Comparison of ENCODE assay signal across 1 cellular context in the genomic region with DNA sequence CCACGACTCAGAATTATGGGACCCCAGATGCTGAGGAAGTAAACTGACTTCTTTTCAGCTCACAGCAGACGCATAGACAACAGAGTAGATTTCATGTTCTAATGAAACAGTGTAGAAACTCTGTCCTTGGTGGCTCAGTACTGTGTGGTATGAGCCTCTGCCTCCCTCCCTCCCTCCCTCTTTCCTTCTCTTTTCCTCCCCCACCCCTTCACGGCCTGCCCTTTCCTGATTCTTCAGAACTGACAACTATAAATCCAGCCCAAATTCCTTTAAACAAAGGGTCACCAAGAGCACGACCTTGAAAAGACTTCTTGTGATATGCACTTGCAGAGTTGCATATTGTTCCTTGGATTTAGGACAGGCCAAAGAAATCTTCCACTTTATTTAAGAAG.
TF ChIP-seq lines count a peak whose summit lies in the region.

No MANE protein-coding gene starts in this region.

TF ChIP-seq in HepG2, 621 proteins besides CTCF, POLR2A, EP300 and RAD21 (continued from another document):
- TF ChIP-seq, protein P1, sequence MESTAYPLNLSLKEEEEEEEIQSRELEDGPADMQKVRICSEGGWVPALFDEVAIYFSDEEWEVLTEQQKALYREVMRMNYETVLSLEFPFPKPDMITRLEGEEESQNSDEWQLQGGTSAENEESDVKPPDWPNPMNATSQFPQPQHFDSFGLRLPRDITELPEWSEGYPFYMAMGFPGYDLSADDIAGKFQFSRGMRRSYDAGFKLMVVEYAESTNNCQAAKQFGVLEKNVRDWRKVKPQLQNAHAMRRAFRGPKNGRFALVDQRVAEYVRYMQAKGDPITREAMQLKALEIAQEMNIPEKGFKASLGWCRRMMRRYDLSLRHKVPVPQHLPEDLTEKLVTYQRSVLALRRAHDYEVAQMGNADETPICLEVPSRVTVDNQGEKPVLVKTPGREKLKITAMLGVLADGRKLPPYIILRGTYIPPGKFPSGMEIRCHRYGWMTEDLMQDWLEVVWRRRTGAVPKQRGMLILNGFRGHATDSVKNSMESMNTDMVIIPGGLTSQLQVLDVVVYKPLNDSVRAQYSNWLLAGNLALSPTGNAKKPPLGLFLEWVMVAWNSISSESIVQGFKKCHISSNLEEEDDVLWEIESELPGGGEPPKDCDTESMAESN (CRISPR knock-in tag; conservative IDR thresholded peaks at IDR 0.05), result no peak
- TF ChIP-seq KLF12 (CRISPR knock-in tag; IDR thresholded peaks at IDR 0.05; ENCODE audit: borderline replicate concordance) (no peak), POLR2AphosphoS5 (IDR thresholded peaks at IDR 0.05; ENCODE audit: low read depth, low read length) (no peak), ZNF10 (CRISPR knock-in tag; IDR thresholded peaks at IDR 0.05; ENCODE audit: borderline replicate concordance, low read depth) (no peak), RFXANK (CRISPR knock-in tag; IDR thresholded peaks at IDR 0.05) (no peak), ZHX2 (IDR thresholded peaks at IDR 0.05; ENCODE audit: low read depth) (no peak), ZHX2 (CRISPR knock-in tag; IDR thresholded peaks at IDR 0.05; ENCODE audit: borderline replicate concordance) (no peak), MXD3 (CRISPR knock-in tag; IDR thresholded peaks at IDR 0.05) (no peak), REST (IDR thresholded peaks at IDR 0.05; ENCODE audit: borderline replicate concordance in 1 of 2, low read depth in 1 of 2, low read length in 2 of 2) (no peak)
